ENCODE assay signal across 1 cellular context in the genomic region with DNA sequence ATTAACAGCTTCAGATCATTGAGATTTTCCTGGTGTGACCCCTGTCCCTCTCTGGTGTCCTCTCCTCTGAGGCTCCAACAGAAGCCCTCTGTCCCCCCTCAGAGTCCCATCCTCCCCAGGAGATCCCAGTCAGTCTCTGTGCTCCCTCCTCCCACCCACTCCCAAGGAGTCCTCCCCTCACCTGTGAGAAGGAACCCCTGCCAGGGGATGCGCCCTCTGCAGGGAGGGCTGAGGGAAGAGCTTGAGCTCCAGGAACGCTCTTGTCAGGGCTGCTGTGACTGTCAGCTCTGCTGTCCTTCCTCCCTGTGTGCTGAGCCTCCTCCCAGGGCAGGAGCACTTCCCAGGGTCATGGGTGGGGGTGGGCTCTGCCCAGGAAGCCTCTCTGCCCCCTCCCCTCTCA.
TF ChIP-seq lines count a peak whose summit lies in the region.

No MANE protein-coding gene starts in this region.

TF ChIP-seq in K562, 482 proteins besides CTCF, POLR2A, EP300 and RAD21:
- TF ChIP-seq NR2C1 (IDR thresholded peaks at IDR 0.05): no peak
- TF ChIP-seq NR2C1 (tag; IDR thresholded peaks at IDR 0.05): no peak
- TF ChIP-seq ZNF263 (CRISPR knock-in tag; IDR thresholded peaks at IDR 0.05; ENCODE audit: borderline replicate concordance): peak; percentile 81
TF ChIP-seq in K562: peak in this region for 1.
